ENCODE assay signal across 8 cellular contexts in genomic region chr2:98912221-98912851, GRCh38. TPM values are rescaled to one million over a fixed set of nuclear protein-coding genes. Genes with fewer than 3 reads are reported as not detected.
DNase-seq lines count a peak whose midpoint lies in the region; ATAC-seq, FAIRE-seq and TF ChIP-seq lines count a peak whose summit lies in the region.

No MANE protein-coding gene starts in this region.

- H3K4me3 ChIP-seq in Caco-2 (ENCODE audit: low read depth, low read length), result no peak overlapping the region

- H3K4me1 Mint-ChIP-seq in Caco-2 (ENCODE audit: low read depth, unreplicated experiment) (peaks cover 32% of the 10 kb centered on the region), CD14-positive monocyte (peaks cover 29% of the 10 kb centered on the region)

- H3K36me3 ChIP-seq in Caco-2 (ENCODE audit: control insufficient read depth, insufficient read depth, low read length), result no peaks in the 10 kb centered on the region

- H3K27ac Mint-ChIP-seq in Caco-2 (ENCODE audit: unreplicated experiment) (peak overlapping the region; percentile 89), CD14-positive monocyte (no peak overlapping the region)

- H3K27me3 Mint-ChIP-seq in Caco-2 (ENCODE audit: insufficient read depth, unreplicated experiment), result no peaks in the 10 kb centered on the region
- H3K27me3 Mint-ChIP-seq in CD14-positive monocyte (ENCODE audit: low read depth in 3 of 3), result peaks cover 0 to 7% (median 0%) of the 10 kb centered on the region in 3 donors

- no peaks in the 10 kb centered on the region for H3K9me3 ChIP-seq in Caco-2

- TF ChIP-seq CTCF in Caco-2 (IDR thresholded peaks at IDR 0.05; ENCODE audit: insufficient read depth in 1 of 2, low read depth in 1 of 2, low read length in 1 of 2, severe bottlenecking in 1 of 2, unreplicated experiment in 1 of 2) (no peak), D721Med (IDR thresholded peaks at IDR 0.05; ENCODE audit: insufficient read depth, missing control alignments) (no peak), CD14-positive monocyte (IDR thresholded peaks at IDR 0.05) (no peak)

- POLR2A ChIA-PET in Caco-2 (lab: Charles Lee), result no interaction called here

- H3K27me3 ChIP-seq in Caco-2 (replicated peaks; ENCODE audit: control insufficient read depth, insufficient read depth, low read length), result no peaks in the 10 kb centered on the region

- no TSS peak for BruUV-seq in Caco-2 (replicated peaks; lab: Mats Ljungman, UMichigan)

- intact Hi-C loops in Caco-2 (cut with micrococcal nuclease; ENCODE audit: unreplicated experiment), result no loop called here
- intact Hi-C loops in CD14-positive monocyte (cut with micrococcal nuclease), result no loop called here

- CTCF ChIA-PET in Caco-2 (lab: Charles Lee), result no interaction called here

- FAIRE-seq in D721Med (lab: Jason Lieb, UNC), result no peak

- peaks cover 38% of the 10 kb centered on the region for H3K4me1 ChIP-seq in Caco-2

- DNase-seq in Caco-2 (no peak), NCI-H2081 treated with DMSO at 0.1 percent for 48 hours (lab: John Stamatoyannopoulos, UW) (peak; percentile 31), caudate nucleus (lab: John Stamatoyannopoulos, UW) (peak in 56 of 61 donors; percentile 19 to 93 (median 70)), midbrain (lab: John Stamatoyannopoulos, UW) (peak; percentile 28), D721Med (ENCODE audit: insufficient read length, low spot score) (no peak), CD14-positive monocyte (ENCODE audit: low spot score) (no peak)
- no peak for DNase-seq in activated CD4-positive, alpha-beta T cell treated with anti-CD3 and anti-CD28 coated beads for 48 hours

- no peak for ATAC-seq in GM19035 (IDR thresholded peaks at IDR 0.05; ENCODE audit: unreplicated experiment)

- no peaks in the 10 kb centered on the region for H3K36me3 Mint-ChIP-seq in Caco-2 (ENCODE audit: insufficient read depth, unreplicated experiment)
- H3K36me3 Mint-ChIP-seq in CD14-positive monocyte, result no peaks in the 10 kb centered on the region

- no peak overlapping the region for H3K4me3 Mint-ChIP-seq in Caco-2 (ENCODE audit: unreplicated experiment)
- H3K4me3 Mint-ChIP-seq in CD14-positive monocyte, result no peak overlapping the region

- H3K9me3 Mint-ChIP-seq in Caco-2 (ENCODE audit: unreplicated experiment) (no peaks in the 10 kb centered on the region), CD14-positive monocyte (peaks cover 0 to 3% (median 0%) of the 10 kb centered on the region in 7 donors)

- peak overlapping the region; percentile 85 for H3K27ac ChIP-seq in caudate nucleus (ENCODE audit: low read depth, low read length)

RNA-seq across cellular contexts. Expression of gene CRACDL, which starts 23.7 kb away (rescaled TPM):
- 0.77 and 1.1 TPM in 2 replicates for total RNA-seq in Caco-2 (2022)
- under 1 TPM; 0.28 to 0.35 TPM for polyA plus RNA-seq in CD14-positive monocyte

Comparison
In these comparisons a context has a peak if more than half of its experiments do, and no peak if none do; other contexts are left out.
1. DNase-seq: peak in NCI-H2081 treated with DMSO at 0.1 percent for 48 hours (single experiment), caudate nucleus (56 of 61) and midbrain (single experiment); none in Caco-2 (0 of 2), activated CD4-positive, alpha-beta T cell treated with anti-CD3 and anti-CD28 coated beads for 48 hours (single experiment), D721Med (single experiment) and CD14-positive monocyte (single experiment).